ENCODE assay signal across 23 cellular contexts in genomic region chr5:67402526-67402925, GRCh38.
"Had no signal": no experiment of that assay in that cellular context is flagged by ENCODE, and none has a peak within 500 bp of the region (broad histone marks: within the 10 kb centered on the region; RNA-seq: fewer than 3 reads in every experiment).

No MANE protein-coding gene starts in this region.

- H3K4me3 ChIP-seq: left lung, lower lobe of right lung, pancreas, right atrium auricular region, right lobe of liver, smooth muscle cell, tibial nerve, uterus had no signal

- H3K4me2 ChIP-seq: smooth muscle cell had no signal

- H3K4me1 ChIP-seq: lower lobe of right lung, pancreas, right atrium auricular region, right lobe of liver, uterus had no signal

- H3K27me3 ChIP-seq: left lung, pancreas, right atrium auricular region, right lobe of liver, tibial nerve, uterus had no signal

- H3K9me3 ChIP-seq: left lung, lower lobe of right lung, pancreas, right atrium auricular region, right lobe of liver, tibial nerve, uterus had no signal

- H3K27ac ChIP-seq: left lung, lower lobe of right lung, pancreas, right atrium auricular region, right lobe of liver, uterus had no signal

- H3K36me3 ChIP-seq: left lung, lower lobe of right lung, pancreas, right atrium auricular region, right lobe of liver, tibial nerve had no signal

- DNase-seq: hypothalamus; immature natural killer cell; kidney; left colon; left lung; lower lobe of right lung; mammary epithelial cell; mesenchymal stem cell; naive thymus-derived CD8-positive, alpha-beta T cell; nucleus accumbens; pancreas; right lobe of liver; stimulated activated CD4-positive, alpha-beta T cell treated with anti-CD3 and anti-CD28 coated beads, Interleukin-1b, Interleukin-23, amount 100 ng/mL, for 48 hours; stimulated activated CD4-positive, alpha-beta T cell treated with anti-CD3 and anti-CD28 coated beads, Interleukin-2, amount 100 ng/mL, for 48 hours; stimulated activated CD4-positive, alpha-beta T cell treated with anti-CD3 and anti-CD28 coated beads, Interleukin-4, amount 100 ng/mL, for 4 hours; stimulated activated CD8-positive, alpha-beta memory T cell treated with anti-CD3 and anti-CD28 coated beads, Interleukin-4, amount 100 ng/mL, for 48 hours; stimulated activated naive CD4-positive, alpha-beta T cell treated with Interleukin-2 at 50 U/mL for 16 hours; stimulated activated naive CD8-positive, alpha-beta T cell treated with anti-CD3 and anti-CD28 coated beads, Interleukin-15, amount 100 ng/mL, for 72 hours; substantia nigra; uterus had no signal
